In genomic region chr19:38095411-38096308, GRCh38 we compare ENCODE assay signal across 8 cellular contexts.
DNase-seq lines count a peak whose midpoint lies in the region; ATAC-seq and TF ChIP-seq lines count a peak whose summit lies in the region.

No MANE protein-coding gene starts in this region.

- H3K27ac ChIP-seq in SK-N-MC, result no peak overlapping the region
- H3K27ac ChIP-seq in cardiac muscle cell, result no peak overlapping the region
- peak overlapping the region; percentile 29 to 61 for H3K27ac ChIP-seq in prostate gland

- 42% methylated on average over 17 of the region's 17 CpGs for WGBS in prostate gland

- H3K4me3 ChIP-seq in NB4 (ENCODE audit: low read depth, low read length) (no peak overlapping the region), SK-N-MC (no peak overlapping the region), cardiac muscle cell (no peak overlapping the region), prostate gland (no peak overlapping the region)

- H3K4me1 ChIP-seq in cardiac muscle cell (ENCODE audit: low read depth) (no peaks in the 10 kb centered on the region), prostate gland (replicated peaks) (no peaks in the 10 kb centered on the region)

- DNase-seq in EH (ENCODE audit: low read depth), result peak; percentile 76
- DNase-seq in NB4 (ENCODE audit: low read depth), result peak; percentile 68
- DNase-seq in SK-N-MC (ENCODE audit: low read depth, low spot score), result peak; percentile 16
- peak; percentile 60 for DNase-seq in activated naive CD8-positive, alpha-beta T cell treated with anti-CD3 and anti-CD28 coated beads, Interleukin-2, amount 10 ng/mL, durations not matched to agents 7 days and 5 days
- DNase-seq in cardiac muscle cell (ENCODE audit: low read depth in 1 of 2, low spot score in 1 of 2), result peak; percentile 72 to 74
- DNase-seq in prostate gland (ENCODE audit: low spot score), result peak; percentile 87

- no peaks in the 10 kb centered on the region for H3K27me3 ChIP-seq in cardiac muscle cell
- no peaks in the 10 kb centered on the region for H3K27me3 ChIP-seq in prostate gland (replicated peaks; ENCODE audit: insufficient read depth)

- H3K36me3 Mint-ChIP-seq in activated naive CD8-positive, alpha-beta T cell treated with anti-CD3 and anti-CD28 coated beads, Interleukin-2, amount 10 ng/mL, durations not matched to agents 7 days and 5 days, result peaks cover 11% of the 10 kb centered on the region

- H3K27ac Mint-ChIP-seq in activated naive CD8-positive, alpha-beta T cell treated with anti-CD3 and anti-CD28 coated beads, Interleukin-2, amount 10 ng/mL, durations not matched to agents 7 days and 5 days, result no peak overlapping the region

- no peaks in the 10 kb centered on the region for H3K9me3 ChIP-seq in SK-N-MC (ENCODE audit: low read depth, low read length)
- no peaks in the 10 kb centered on the region for H3K9me3 ChIP-seq in cardiac muscle cell (ENCODE audit: low read depth)
- H3K9me3 ChIP-seq in prostate gland, result no peaks in the 10 kb centered on the region

- TF ChIP-seq POLR2A in NB4 (IDR thresholded peaks at IDR 0.05; ENCODE audit: extremely low read depth, insufficient read length) (no peak), prostate gland (IDR thresholded peaks at IDR 0.05) (no peak)

- intact Hi-C loops in prostate gland (cut with DNase I), result loop anchor here (10.0 kb wide), 1 partner anchor 191 kb away; the partner anchor contains the start of genes SIPA1L3 and WDR87

- POLR2A ChIA-PET in activated naive CD8-positive, alpha-beta T cell treated with anti-CD3 and anti-CD28 coated beads, Interleukin-2, amount 10 ng/mL, durations not matched to agents 7 days and 5 days (lab: Charles Lee), result interaction anchor here (0.8 kb wide), 1 partner anchor 193 kb away, joined by 3 read pairs; no protein-coding TSS in a partner anchor

- peaks cover 5% of the 10 kb centered on the region for H3K9me3 Mint-ChIP-seq in activated naive CD8-positive, alpha-beta T cell treated with anti-CD3 and anti-CD28 coated beads, Interleukin-2, amount 10 ng/mL, durations not matched to agents 7 days and 5 days

- H3K36me3 ChIP-seq in SK-N-MC (ENCODE audit: insufficient read depth, low read length) (peaks cover 7% of the 10 kb centered on the region; the same call in 1 of the 2 replicates), cardiac muscle cell (no peaks in the 10 kb centered on the region), prostate gland (peaks cover 0 to 7% of the 10 kb centered on the region in 2 donors)

- H3K27me3 Mint-ChIP-seq in activated naive CD8-positive, alpha-beta T cell treated with anti-CD3 and anti-CD28 coated beads, Interleukin-2, amount 10 ng/mL, durations not matched to agents 7 days and 5 days, result no peaks in the 10 kb centered on the region

- TF ChIP-seq CTCF in NB4 (IDR thresholded peaks at IDR 0.05; ENCODE audit: low read depth, low read length) (peak; percentile 55), cardiac muscle cell (IDR thresholded peaks at IDR 0.05; ENCODE audit: low read depth, low read length) (peak; percentile 77), prostate gland (IDR thresholded peaks at IDR 0.05) (peak in 3 of 4 experiments; percentile 57 to 71 (median 62))

- no peak overlapping the region for H3K9ac ChIP-seq in SK-N-MC (ENCODE audit: insufficient read length)

- ATAC-seq in activated naive CD8-positive, alpha-beta T cell treated with anti-CD3 and anti-CD28 coated beads, Interleukin-2, amount 10 ng/mL, durations not matched to agents 7 days and 5 days (ENCODE audit: low read depth), result peak; percentile 56
- ATAC-seq in GM21576 (IDR thresholded peaks at IDR 0.05; ENCODE audit: unreplicated experiment) (no peak), HG02840 (IDR thresholded peaks at IDR 0.05; ENCODE audit: low FRiP score, unreplicated experiment) (no peak)

- H3K4me3 Mint-ChIP-seq in activated naive CD8-positive, alpha-beta T cell treated with anti-CD3 and anti-CD28 coated beads, Interleukin-2, amount 10 ng/mL, durations not matched to agents 7 days and 5 days, result no peak overlapping the region

- peaks cover 5% of the 10 kb centered on the region for H3K4me1 Mint-ChIP-seq in activated naive CD8-positive, alpha-beta T cell treated with anti-CD3 and anti-CD28 coated beads, Interleukin-2, amount 10 ng/mL, durations not matched to agents 7 days and 5 days

Comparison
In these comparisons a context has a peak if more than half of its experiments do, and no peak if none do; other contexts are left out.
1. DNase-seq: peak in every context shown above with its lines; median percentile 87 in prostate gland; 76 in EH; 73 in cardiac muscle cell; 68 in NB4; 60 in activated naive CD8-positive, alpha-beta T cell treated with anti-CD3 and anti-CD28 coated beads, Interleukin-2, amount 10 ng/mL, durations not matched to agents 7 days and 5 days; 16 in SK-N-MC.
2. H3K27ac ChIP-seq: peak in prostate gland (2 of 2); none in SK-N-MC (single experiment) and cardiac muscle cell (single experiment).
3. Peak in every context shown above with its lines, with median percentiles within 50 percentile points of each other: CTCF ChIP-seq.